ENCODE assay signal across 8 cellular contexts in genomic region chr17:7857724-7858486, GRCh38. TPM values are rescaled to one million over a fixed set of nuclear protein-coding genes. Genes with fewer than 3 reads are reported as not detected.
A peak's percentile ranks its signal among the peaks of the same experiment; 100 is the strongest.
DNase-seq lines count a peak whose midpoint lies in the region; ATAC-seq and TF ChIP-seq lines count a peak whose summit lies in the region.

A gene with protein sequence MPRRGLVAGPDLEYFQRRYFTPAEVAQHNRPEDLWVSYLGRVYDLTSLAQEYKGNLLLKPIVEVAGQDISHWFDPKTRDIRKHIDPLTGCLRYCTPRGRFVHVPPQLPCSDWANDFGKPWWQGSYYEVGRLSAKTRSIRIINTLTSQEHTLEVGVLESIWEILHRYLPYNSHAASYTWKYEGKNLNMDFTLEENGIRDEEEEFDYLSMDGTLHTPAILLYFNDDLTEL (plus strand): TSS chr17:7858003. CDS start chr17:7858135, 132 bp downstream.

- H3K9me3 ChIP-seq in A673 (ENCODE audit: low read depth, low read length, poor library complexity, severe bottlenecking) = no peaks in the 10 kb centered on the region

- POLR2A ChIA-PET in A673 (lab: Charles Lee; ENCODE audit: low non-redundant PET) = interaction anchor here (0.7 kb wide), 1 partner anchor 85 kb away, joined by 3 read pairs; no protein-coding TSS in a partner anchor

- CTCF ChIA-PET in A673 (lab: Charles Lee) = interaction anchor here (0.6 to 2.0 kb wide), 8 partner anchors 13 to 200 kb away, joined by 4 to 11 read pairs (median 4); no protein-coding TSS in a partner anchor

- H3K4me1 ChIP-seq in A673 (ENCODE audit: insufficient read depth, low read length, poor library complexity, severe bottlenecking) = peaks cover 20% of the 10 kb centered on the region

- no peak for TF ChIP-seq CTCF in A673 (conservative IDR thresholded peaks at IDR 0.05; ENCODE audit: low read depth, low read length)
- TF ChIP-seq CTCF in choroid plexus epithelial cell (conservative IDR thresholded peaks at IDR 0.05; ENCODE audit: low read depth, low read length) = no peak

- DNase-seq in A673 (ENCODE audit: low spot score) (peak; percentile 97), NCI-H345 (lab: John Stamatoyannopoulos, UW) (peak; percentile 89), choroid plexus epithelial cell (ENCODE audit: low read depth) (peak; percentile 95), left lobe of liver (ENCODE audit: low spot score) (peak; percentile 95)
- peak; percentile 83 for DNase-seq in activated CD4-positive, alpha-beta T cell treated with anti-CD3 and anti-CD28 coated beads for 1 hour
- DNase-seq in stimulated activated CD4-positive, alpha-beta T cell treated with anti-CD3 and anti-CD28 coated beads, Interleukin-2, amount 100 ng/mL, for 24 hours = peak; percentile 87 to 89

- peak; percentile 39 for ATAC-seq in GM18868 (IDR thresholded peaks at IDR 0.05; ENCODE audit: unreplicated experiment)
- peak; percentile 35 for ATAC-seq in HG03103 (IDR thresholded peaks at IDR 0.05; ENCODE audit: low read depth, unreplicated experiment)
- peak; percentile 71 for ATAC-seq in left lobe of liver

- H3K36me3 ChIP-seq in A673 (ENCODE audit: insufficient read depth, low read length, poor library complexity, severe bottlenecking) = peaks cover 11% of the 10 kb centered on the region

- H3K4me3 ChIP-seq in A673 (ENCODE audit: low read depth, low read length, poor library complexity, severe bottlenecking) (peak within 1 kb of the TSS; percentile 65), choroid plexus epithelial cell (ENCODE audit: low read depth, low read length) (peak within 1 kb of the TSS; percentile 72)

- H3K27me3 ChIP-seq in A673 (replicated peaks; ENCODE audit: insufficient read depth, low read depth, low read length, poor library complexity) = no peaks in the 10 kb centered on the region

- BruUV-seq in A673 (replicated peaks; lab: Mats Ljungman, UMichigan) = no TSS peak

- intact Hi-C loops in A673 (cut with micrococcal nuclease; ENCODE audit: unreplicated experiment) = loop anchor here (1.0 kb wide), 1 partner anchor 172 kb away; no protein-coding TSS in a partner anchor

- peak within 1 kb of the TSS; percentile 93 for H3K27ac ChIP-seq in A673 (ENCODE audit: low read depth, low read length, poor library complexity, severe bottlenecking)

RNA-seq across cellular contexts. Expression of the gene that starts here (rescaled TPM):
- total RNA-seq in A673 (2021) (16.9 and 18.7 TPM in 2 replicates), left lobe of liver (12.4 TPM)

Comparison
In these comparisons a context has a peak if more than half of its experiments do, and no peak if none do; other contexts are left out.
1. Peak in every context shown above with its lines: DNase-seq, ATAC-seq, H3K4me3 ChIP-seq and H3K27ac ChIP-seq.